ENCODE assay signal across 26 cellular contexts in genomic region chr10:132462463-132463332, GRCh38.
DNase-seq lines count a peak whose midpoint lies in the region; ATAC-seq and TF ChIP-seq lines count a peak whose summit lies in the region.
"Had no signal": no experiment of that assay in that cellular context is flagged by ENCODE, and none has a peak within 500 bp of the region (broad histone marks: within the 10 kb centered on the region; RNA-seq: fewer than 3 reads in every experiment).

No MANE protein-coding gene starts in this region.

- H3K4me3 ChIP-seq in heart right ventricle (no peak overlapping the region), muscle layer of colon (ENCODE audit: low read depth in 1 of 2, low read length in 2 of 2) (no peak overlapping the region), uterus (no peak overlapping the region)
- H3K4me3 ChIP-seq: GM12878, upper lobe of left lung had no signal

- H3K27me3 Mint-ChIP-seq in activated naive CD8-positive, alpha-beta T cell treated with anti-CD3 and anti-CD28 coated beads, Interleukin-2, amount 10 ng/mL, durations not matched to agents 7 days and 5 days = no peaks in the 10 kb centered on the region
- no peaks in the 10 kb centered on the region for H3K27me3 Mint-ChIP-seq in activated naive CD8-positive, alpha-beta T cell treated with anti-CD3 and anti-CD28 coated beads for 36 hours
- no peaks in the 10 kb centered on the region for H3K27me3 Mint-ChIP-seq in natural killer cell treated with Interleukin-12 subunit alpha and Interleukin-12 subunit beta and Interleukin-15 and Interleukin-18, amount 100 ng/mL, for 72 hours
- H3K27me3 Mint-ChIP-seq: progenitor cell of endocrine pancreas; stimulated activated naive CD8-positive, alpha-beta T cell treated with anti-CD3 and anti-CD28 coated beads, Interleukin-15, amount 100 ng/mL, for 72 hours had no signal

- H3K9me3 ChIP-seq in heart right ventricle = no peaks in the 10 kb centered on the region
- H3K9me3 ChIP-seq in muscle layer of colon (ENCODE audit: low read length) = no peaks in the 10 kb centered on the region
- no peaks in the 10 kb centered on the region for H3K9me3 ChIP-seq in uterus
- H3K9me3 ChIP-seq: Caco-2, upper lobe of left lung had no signal

- peaks cover 27 to 78% (median 63%) of the 10 kb centered on the region in 9 donors for H3K4me1 ChIP-seq in heart right ventricle
- peaks cover 34% of the 10 kb centered on the region for H3K4me1 ChIP-seq in muscle layer of colon (ENCODE audit: insufficient read depth, low read length)
- H3K4me1 ChIP-seq in uterus = peaks cover 0 to 44% of the 10 kb centered on the region in 2 donors

- 90 to 94% methylated on average over 34 to 35 of the region's 35 CpGs for WGBS in heart right ventricle, 2 donors

- intact Hi-C loops in heart right ventricle (cut with DNase I) = loop anchor here in 9 of 10 donors (1.0 to 10.0 kb wide), 8 partner anchors 45 to 175 kb away; partner anchors contain the start of gene INPP5A (in 4 of the 9)
- intact Hi-C loops in uterus (cut with DNase I; ENCODE audit: low total_unique reads) = loop anchor here (2.0 kb wide), 1 partner anchor 76 kb away; no protein-coding TSS in a partner anchor

- H3K36me3 Mint-ChIP-seq in activated naive CD8-positive, alpha-beta T cell treated with anti-CD3 and anti-CD28 coated beads, Interleukin-2, amount 10 ng/mL, durations not matched to agents 7 days and 5 days = no peaks in the 10 kb centered on the region
- no peaks in the 10 kb centered on the region for H3K36me3 Mint-ChIP-seq in activated naive CD8-positive, alpha-beta T cell treated with anti-CD3 and anti-CD28 coated beads for 36 hours
- H3K36me3 Mint-ChIP-seq in natural killer cell treated with Interleukin-12 subunit alpha and Interleukin-12 subunit beta and Interleukin-15 and Interleukin-18, amount 100 ng/mL, for 72 hours = no peaks in the 10 kb centered on the region
- H3K36me3 Mint-ChIP-seq: T-cell had no signal

- H3K4me3 Mint-ChIP-seq in activated naive CD8-positive, alpha-beta T cell treated with anti-CD3 and anti-CD28 coated beads, Interleukin-2, amount 10 ng/mL, durations not matched to agents 7 days and 5 days = no peak overlapping the region
- H3K4me3 Mint-ChIP-seq in activated naive CD8-positive, alpha-beta T cell treated with anti-CD3 and anti-CD28 coated beads for 36 hours = no peak overlapping the region
- no peak overlapping the region for H3K4me3 Mint-ChIP-seq in natural killer cell treated with Interleukin-12 subunit alpha and Interleukin-12 subunit beta and Interleukin-15 and Interleukin-18, amount 100 ng/mL, for 72 hours
- H3K4me3 Mint-ChIP-seq: neural crest cell; stimulated activated naive CD8-positive, alpha-beta T cell treated with anti-CD3 and anti-CD28 coated beads, Interleukin-15, amount 100 ng/mL, for 72 hours; T-cell had no signal

- H3K36me3 ChIP-seq in heart right ventricle (no peaks in the 10 kb centered on the region), muscle layer of colon (ENCODE audit: insufficient read depth, low read length) (no peaks in the 10 kb centered on the region), uterus (no peaks in the 10 kb centered on the region)
- H3K36me3 ChIP-seq: upper lobe of left lung had no signal

- H3K27me3 ChIP-seq in heart right ventricle (peaks cover 0 to 7% (median 4%) of the 10 kb centered on the region in 7 donors), muscle layer of colon (ENCODE audit: control insufficient read depth in 1 of 2, insufficient read depth in 2 of 2, low read length in 2 of 2) (no peaks in the 10 kb centered on the region), uterus (no peaks in the 10 kb centered on the region)
- H3K27me3 ChIP-seq: upper lobe of left lung had no signal

- no peak overlapping the region for H3K9ac ChIP-seq in muscle layer of colon (ENCODE audit: low read length)

- H3K27ac Mint-ChIP-seq in activated naive CD8-positive, alpha-beta T cell treated with anti-CD3 and anti-CD28 coated beads, Interleukin-2, amount 10 ng/mL, durations not matched to agents 7 days and 5 days = no peak overlapping the region
- H3K27ac Mint-ChIP-seq in activated naive CD8-positive, alpha-beta T cell treated with anti-CD3 and anti-CD28 coated beads for 36 hours = no peak overlapping the region
- H3K27ac Mint-ChIP-seq in natural killer cell treated with Interleukin-12 subunit alpha and Interleukin-12 subunit beta and Interleukin-15 and Interleukin-18, amount 100 ng/mL, for 72 hours = no peak overlapping the region
- H3K27ac Mint-ChIP-seq: progenitor cell of endocrine pancreas; stimulated activated naive CD8-positive, alpha-beta T cell treated with anti-CD3 and anti-CD28 coated beads, Interleukin-15, amount 100 ng/mL, for 72 hours; T-cell had no signal

- H3K27ac ChIP-seq in heart right ventricle (peak overlapping the region in 7 of 10 donors; percentile 89 to 96 (median 93)), muscle layer of colon (ENCODE audit: low read depth, low read length) (peak overlapping the region; percentile 89), uterus (peak overlapping the region; percentile 92 to 93)

- H3K4me1 Mint-ChIP-seq in activated naive CD8-positive, alpha-beta T cell treated with anti-CD3 and anti-CD28 coated beads, Interleukin-2, amount 10 ng/mL, durations not matched to agents 7 days and 5 days = no peaks in the 10 kb centered on the region
- H3K4me1 Mint-ChIP-seq in activated naive CD8-positive, alpha-beta T cell treated with anti-CD3 and anti-CD28 coated beads for 36 hours = peaks cover 1% of the 10 kb centered on the region
- peaks cover 4 to 6% of the 10 kb centered on the region in 2 donors for H3K4me1 Mint-ChIP-seq in natural killer cell treated with Interleukin-12 subunit alpha and Interleukin-12 subunit beta and Interleukin-15 and Interleukin-18, amount 100 ng/mL, for 72 hours (ENCODE audit: low read depth in 2 of 2)
- H3K4me1 Mint-ChIP-seq: neural crest cell had no signal

- TF ChIP-seq CTCF in heart right ventricle (IDR thresholded peaks at IDR 0.05) (no peak), uterus (IDR thresholded peaks at IDR 0.05) (no peak)

- H3K9me3 Mint-ChIP-seq in activated naive CD8-positive, alpha-beta T cell treated with anti-CD3 and anti-CD28 coated beads, Interleukin-2, amount 10 ng/mL, durations not matched to agents 7 days and 5 days = no peaks in the 10 kb centered on the region
- H3K9me3 Mint-ChIP-seq in activated naive CD8-positive, alpha-beta T cell treated with anti-CD3 and anti-CD28 coated beads for 36 hours = no peaks in the 10 kb centered on the region
- H3K9me3 Mint-ChIP-seq in natural killer cell treated with Interleukin-12 subunit alpha and Interleukin-12 subunit beta and Interleukin-15 and Interleukin-18, amount 100 ng/mL, for 72 hours = no peaks in the 10 kb centered on the region
- H3K9me3 Mint-ChIP-seq: neural crest cell; stimulated activated naive CD8-positive, alpha-beta T cell treated with anti-CD3 and anti-CD28 coated beads, Interleukin-15, amount 100 ng/mL, for 72 hours; T-cell had no signal

- ATAC-seq in activated naive CD8-positive, alpha-beta T cell treated with anti-CD3 and anti-CD28 coated beads, Interleukin-2, amount 10 ng/mL, durations not matched to agents 7 days and 5 days (ENCODE audit: low read depth) = no peak
- ATAC-seq in heart right ventricle (no peak), HG02763 (IDR thresholded peaks at IDR 0.05; ENCODE audit: unreplicated experiment) (no peak), GM21619 (IDR thresholded peaks at IDR 0.05; ENCODE audit: unreplicated experiment) (no peak)
- no peak for ATAC-seq in natural killer cell treated with Interleukin-12 subunit alpha and Interleukin-12 subunit beta and Interleukin-15 and Interleukin-18, amount 100 ng/mL, for 72 hours
- ATAC-seq: GM12878; stimulated activated naive CD8-positive, alpha-beta T cell treated with anti-CD3 and anti-CD28 coated beads, Interleukin-15, amount 100 ng/mL, for 72 hours; T-cell had no signal

- no peak for TF ChIP-seq POLR2A in uterus (IDR thresholded peaks at IDR 0.05)

- peak; percentile 33 for DNase-seq in activated naive CD8-positive, alpha-beta T cell treated with anti-CD3 and anti-CD28 coated beads, Interleukin-2, amount 10 ng/mL, durations not matched to agents 7 days and 5 days
- DNase-seq in activated naive CD8-positive, alpha-beta T cell treated with anti-CD3 and anti-CD28 coated beads for 36 hours = no peak
- DNase-seq in heart right ventricle (no peak), uterus (no peak)
- DNase-seq in natural killer cell treated with Interleukin-12 subunit alpha and Interleukin-12 subunit beta and Interleukin-15 and Interleukin-18, amount 100 ng/mL, for 72 hours (ENCODE audit: low spot score) = no peak
- DNase-seq: activated CD4-positive, alpha-beta T cell treated with anti-CD3 and anti-CD28 coated beads for 1 hour; activated naive CD4-positive, alpha-beta T cell treated with anti-CD3 and anti-CD28 coated beads, Interleukin-2, amount 50 U/mL, for 16 hours; Caco-2; DND-41; effector CD8-positive, alpha-beta T cell; midbrain; MV-4-11; NCI-H187; NCI-H345; NCI-H82; SHP77 treated with DMSO at 0.1 percent for 48 hours; stimulated activated CD4-positive, alpha-beta T cell treated with anti-CD3 and anti-CD28 coated beads, Interleukin-4, amount 100 ng/mL, for 4 hours; stimulated activated naive CD8-positive, alpha-beta T cell treated with anti-CD3 and anti-CD28 coated beads, Interleukin-15, amount 100 ng/mL, for 72 hours; T-cell had no signal

- POLR2A ChIA-PET in activated naive CD8-positive, alpha-beta T cell treated with anti-CD3 and anti-CD28 coated beads, Interleukin-2, amount 10 ng/mL, durations not matched to agents 7 days and 5 days (lab: Charles Lee) = no interaction called here
